8 cellular contexts compared by ENCODE assay signal in genomic region chr11:61969838-61970452, GRCh38. TPM values are rescaled to one million over a fixed set of nuclear protein-coding genes. Genes with fewer than 3 reads are reported as not detected.
A peak's percentile ranks its signal among the peaks of the same experiment; 100 is the strongest.
DNase-seq lines count a peak whose midpoint lies in the region; ATAC-seq and TF ChIP-seq lines count a peak whose summit lies in the region.

No MANE protein-coding gene starts in this region.

- BruUV-seq in Calu3 (replicated peaks; lab: Mats Ljungman, UMichigan) (no TSS peak), Panc1 (replicated peaks; lab: Mats Ljungman, UMichigan) (no TSS peak)

- POLR2A ChIA-PET in Panc1 (lab: Charles Lee), result interaction anchor here (0.7 kb wide), 2 partner anchors 12 to 112 kb away, joined by 3 to 5 read pairs; no protein-coding TSS in a partner anchor

- H3K4me3 Mint-ChIP-seq in Calu3 (ENCODE audit: low read depth, unreplicated experiment), result peak overlapping the region; percentile 86

- H3K27ac Mint-ChIP-seq in Calu3 (ENCODE audit: unreplicated experiment), result peak overlapping the region; percentile 67

- intact Hi-C loops in Calu3 (cut with micrococcal nuclease; ENCODE audit: unreplicated experiment) (no loop called here), Panc1 (cut with micrococcal nuclease; ENCODE audit: unreplicated experiment) (no loop called here)

- peaks cover 59% of the 10 kb centered on the region for H3K4me1 ChIP-seq in Panc1 (ENCODE audit: control insufficient read depth, insufficient read depth, low read length)

- H3K27ac ChIP-seq in Panc1 (ENCODE audit: low read length), result peak overlapping the region; percentile 85
- peak overlapping the region; percentile 99 for H3K27ac ChIP-seq in epithelial cell of prostate

- H3K36me3 ChIP-seq in Panc1 (ENCODE audit: control insufficient read depth, insufficient read depth, low read length), result peaks cover 9% of the 10 kb centered on the region

- in situ Hi-C loops in Panc1 (cut with HindIII; ENCODE audit: low pct_unique_long_range_greater_than_20kb, low sequenced_read_pairs), result no loop called here

- H3K9me3 ChIP-seq in Panc1 (ENCODE audit: control insufficient read depth, insufficient read depth, low read depth, low read length), result no peaks in the 10 kb centered on the region

- peaks cover 72% of the 10 kb centered on the region for H3K36me3 Mint-ChIP-seq in Calu3 (ENCODE audit: insufficient read depth, unreplicated experiment)

- no peak overlapping the region for H3K4me3 ChIP-seq in Panc1 (ENCODE audit: low read depth in 2 of 2, low read length in 2 of 2)

- no peaks in the 10 kb centered on the region for H3K9me3 Mint-ChIP-seq in Calu3 (ENCODE audit: low read depth, unreplicated experiment)

- no peaks in the 10 kb centered on the region for H3K27me3 ChIP-seq in Panc1 (ENCODE audit: control insufficient read depth, insufficient read depth, low read length)

- DNase-seq in Calu3 (no peak), Panc1 (ENCODE audit: low read depth, low spot score) (no peak), epithelial cell of prostate (ENCODE audit: low read depth, low spot score) (no peak), pulmonary artery endothelial cell (ENCODE audit: low read depth, low spot score) (peak; percentile 67), HuH-7 (ENCODE audit: low spot score) (no peak)
- no peak for DNase-seq in stimulated activated CD4-positive, alpha-beta T cell treated with anti-CD3 and anti-CD28 coated beads, Interleukin-4, amount 100 ng/mL, for 1 hour
- no peak for DNase-seq in activated effector memory CD4-positive, alpha-beta T cell treated with anti-CD3 and anti-CD28 coated beads, Interleukin-2, amount 50 U/mL, for 16 hours

- CTCF ChIA-PET in Calu3 (lab: Charles Lee), result no interaction called here
- CTCF ChIA-PET in Panc1 (lab: Charles Lee), result no interaction called here

- H3K27me3 Mint-ChIP-seq in Calu3 (ENCODE audit: unreplicated experiment), result no peaks in the 10 kb centered on the region

- TF ChIP-seq CTCF in Calu3 (IDR thresholded peaks at IDR 0.05; ENCODE audit: unreplicated experiment) (no peak), Panc1 (IDR thresholded peaks at IDR 0.05) (no peak)

- peaks cover 72% of the 10 kb centered on the region for H3K4me1 Mint-ChIP-seq in Calu3 (ENCODE audit: low read depth, unreplicated experiment)

- ATAC-seq in Panc1 (no peak), GM21717 (IDR thresholded peaks at IDR 0.05; ENCODE audit: unreplicated experiment) (no peak)

RNA-seq across cellular contexts. Expression of gene FTH1, which starts 2.5 kb away (rescaled TPM):
- total RNA-seq in Calu3 (2022), result 1,555 and 1,627 TPM in 2 replicates
- total RNA-seq in Panc1 (2021; ENCODE audit: unreplicated experiment), result 2,322 TPM
- polyA plus RNA-seq in Panc1 (2012; ENCODE audit: insufficient read length), result 3,101 TPM
- 491 and 772 TPM in 2 replicates for total RNA-seq in pulmonary artery endothelial cell

RNA-seq across cellular contexts. Expression of gene BEST1, which starts 19.8 kb away (rescaled TPM):
- total RNA-seq in Calu3 (2022), result 0.78 and 1.1 TPM in 2 replicates
- 0.13 TPM for total RNA-seq in Panc1 (2021; ENCODE audit: unreplicated experiment)
- 0.59 TPM for polyA plus RNA-seq in Panc1 (2012; ENCODE audit: insufficient read length)
- under 0.01 and 0.04 TPM in 2 replicates for total RNA-seq in pulmonary artery endothelial cell

RNA-seq across cellular contexts. Expression of gene RAB3IL1, which starts 52.6 kb away (rescaled TPM):
- 0.76 and 2.4 TPM in 2 replicates for total RNA-seq in Calu3 (2022)
- 8.9 TPM for total RNA-seq in Panc1 (2021; ENCODE audit: unreplicated experiment)
- polyA plus RNA-seq in Panc1 (2012; ENCODE audit: insufficient read length), result 17.7 TPM
- total RNA-seq in pulmonary artery endothelial cell, result 0.92 and 1.9 TPM in 2 replicates
